Comparison of ENCODE assay signal across 1 cellular context in the genomic region with DNA sequence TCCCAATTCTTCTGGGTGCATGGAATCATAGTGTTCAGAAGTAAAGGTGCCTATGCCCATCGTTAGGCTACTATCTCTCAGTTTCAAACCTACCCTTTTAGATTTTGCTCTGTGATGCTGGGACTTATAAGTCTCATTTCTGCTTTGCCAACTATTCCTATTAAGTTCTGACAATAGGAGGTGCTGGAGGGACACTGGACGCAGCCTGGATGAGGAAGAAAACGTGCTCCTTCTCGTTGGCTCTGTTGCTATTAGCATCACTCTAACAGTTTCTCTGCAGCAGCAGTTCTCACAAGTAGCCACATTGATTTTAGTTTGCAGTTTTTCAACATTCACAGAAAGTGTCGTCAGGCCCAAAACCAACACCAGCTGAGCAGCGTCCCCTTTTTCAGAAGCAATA.
TF ChIP-seq lines count a peak whose summit lies in the region.

No MANE protein-coding gene starts in this region.

TF ChIP-seq in IMR-90, 13 proteins besides CTCF, POLR2A, EP300 and RAD21 (continued from another document):
- TF ChIP-seq ELK1 (IDR thresholded peaks at IDR 0.05; ENCODE audit: borderline replicate concordance, low read depth, low read length) (no peak), CEBPB (IDR thresholded peaks at IDR 0.05; ENCODE audit: low read depth, low read length) (no peak), SMC3 (IDR thresholded peaks at IDR 0.05; ENCODE audit: low read depth, low read length) (peak; percentile 57), MXI1 (IDR thresholded peaks at IDR 0.05; ENCODE audit: borderline replicate concordance, low read depth, low read length) (0 out of 2 replicates have a peak, but pooled peaks have one; percentile 30), CHD1 (IDR thresholded peaks at IDR 0.05; ENCODE audit: low read depth, low read length) (no peak)
TF ChIP-seq in IMR-90: peak in this region for 3.
